ENCODE assay signal across 8 cellular contexts in genomic region chr4:168923526-168924194, GRCh38.
DNase-seq lines count a peak whose midpoint lies in the region; ATAC-seq and TF ChIP-seq lines count a peak whose summit lies in the region.

No MANE protein-coding gene starts in this region.

- ATAC-seq in GM19035 (IDR thresholded peaks at IDR 0.05; ENCODE audit: unreplicated experiment) (peak; percentile 84), HG03442 (IDR thresholded peaks at IDR 0.05; ENCODE audit: unreplicated experiment) (peak; percentile 76), lung (ENCODE audit: insufficient read depth, low FRiP score) (peak; percentile 81)

- peak; percentile 80 for DNase-seq in BE2C
- peak; percentile 10 for DNase-seq in NCI-H510A (lab: John Stamatoyannopoulos, UW)
- peak; percentile 33 for DNase-seq in activated CD4-positive, CD25-positive, alpha-beta regulatory T cell treated with anti-CD3 and anti-CD28 coated beads, Interleukin-2, amount 50 U/mL, for 72 hours
- DNase-seq in dermis microvascular lymphatic vessel endothelial cell (ENCODE audit: low read depth in 2 of 2) = peak; percentile 79 to 81
- peak; percentile 54 for DNase-seq in lung (ENCODE audit: low spot score)
- DNase-seq in stimulated activated CD8-positive, alpha-beta memory T cell treated with anti-CD3 and anti-CD28 coated beads, Interleukin-4, amount 100 ng/mL, for 4 hours (ENCODE audit: low read depth in 2 of 2, low spot score in 1 of 2) = peak; percentile 7 to 14

- H3K4me1 ChIP-seq in BE2C (peaks cover 32% of the 10 kb centered on the region), lung (ENCODE audit: control insufficient read depth in 2 of 2, insufficient read depth in 2 of 2, low read length in 2 of 2) (no peaks in the 10 kb centered on the region)

- no peak overlapping the region for H3K27ac ChIP-seq in lung (ENCODE audit: low read depth in 1 of 2, low read length in 1 of 2)

- 17 to 18% methylated on average over 3 of the region's 3 CpGs for WGBS in lung, 2 donors

- H3K4me3 ChIP-seq in BE2C (ENCODE audit: low read depth, low read length) = no peak overlapping the region
- H3K4me3 ChIP-seq in lung = no peak overlapping the region

- H3K36me3 ChIP-seq in BE2C = no peaks in the 10 kb centered on the region; the same call in none of the 2 replicates
- H3K36me3 ChIP-seq in lung (ENCODE audit: control insufficient read depth in 2 of 2, insufficient read depth in 2 of 2, low read length in 2 of 2) = peaks cover 8 to 55% of the 10 kb centered on the region in 2 donors

- TF ChIP-seq CTCF in BE2C (IDR thresholded peaks at IDR 0.05; ENCODE audit: low read depth, low read length) (peak; percentile 89), lung (IDR thresholded peaks at IDR 0.05; ENCODE audit: control extremely low read depth, extremely low read depth) (peak; percentile 63)

- H3K9me3 ChIP-seq in BE2C (no peaks in the 10 kb centered on the region), lung (ENCODE audit: control insufficient read depth in 2 of 2, insufficient read depth in 1 of 2, low read length in 1 of 2) (no peaks in the 10 kb centered on the region)

- H3K27me3 ChIP-seq in BE2C (no peaks in the 10 kb centered on the region), lung (ENCODE audit: control insufficient read depth, insufficient read depth) (no peaks in the 10 kb centered on the region)

Comparison
In these comparisons a context has a peak if more than half of its experiments do, and no peak if none do; other contexts are left out.
1. DNase-seq: peak in every context shown above with its lines; median percentile 80 in BE2C; 80 in dermis microvascular lymphatic vessel endothelial cell; 54 in lung; 33 in activated CD4-positive, CD25-positive, alpha-beta regulatory T cell treated with anti-CD3 and anti-CD28 coated beads, Interleukin-2, amount 50 U/mL, for 72 hours; 10 in stimulated activated CD8-positive, alpha-beta memory T cell treated with anti-CD3 and anti-CD28 coated beads, Interleukin-4, amount 100 ng/mL, for 4 hours; 10 in NCI-H510A.